19 cellular contexts compared by ENCODE assay signal in the genomic region with DNA sequence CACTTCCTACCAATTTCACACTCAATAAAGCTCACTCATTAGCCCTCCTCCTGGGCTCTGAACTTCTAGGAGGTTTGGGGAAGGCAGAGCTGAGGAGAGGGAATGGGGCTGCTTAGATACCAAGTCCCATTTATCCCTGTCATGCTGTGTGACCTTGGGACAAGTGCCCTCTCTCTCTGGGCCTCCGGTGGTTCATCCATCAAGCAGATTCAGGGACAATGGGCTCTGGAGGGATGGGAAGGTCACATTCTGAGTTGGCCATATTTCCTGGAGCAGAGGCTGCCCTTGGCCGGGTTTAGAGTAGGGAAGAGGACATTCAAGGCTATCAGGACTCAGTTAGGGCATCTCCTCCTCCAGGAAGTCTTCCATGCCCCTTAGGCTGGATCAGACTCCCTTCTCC.
"Had no signal": no experiment of that assay in that cellular context is flagged by ENCODE, and none has a peak within 500 bp of the region (broad histone marks: within the 10 kb centered on the region; RNA-seq: fewer than 3 reads in every experiment).

No MANE protein-coding gene starts in this region.

- H3K4me3 ChIP-seq: coronary artery, lung, neural progenitor cell, prostate gland, right atrium auricular region, smooth muscle cell, stomach, testis, tibial nerve, upper lobe of left lung, uterus had no signal

- H3K27ac ChIP-seq: neural progenitor cell, prostate gland, testis had no signal

- H3K36me3 ChIP-seq: neural progenitor cell, prostate gland, right atrium auricular region, stomach, tibial nerve, upper lobe of left lung, uterus had no signal

- H2AFZ ChIP-seq: neural progenitor cell had no signal

- H3K9me3 ChIP-seq: prostate gland, right atrium auricular region, stomach, testis, tibial nerve, upper lobe of left lung, uterus had no signal

- DNase-seq: dermis blood vessel endothelial cell; effector memory CD8-positive, alpha-beta T cell; kidney; naive B cell; nucleus accumbens; stimulated activated CD4-positive, alpha-beta T cell treated with anti-CD3 and anti-CD28 coated beads, Interleukin-2, amount 100 ng/mL, for 24 hours; stimulated activated CD4-positive, alpha-beta T cell treated with anti-CD3 and anti-CD28 coated beads, Interleukin-4, amount 100 ng/mL, for 24 hours; stimulated activated naive CD4-positive, alpha-beta T cell treated with Interleukin-2 at 50 U/mL for 16 hours; stomach; testis; upper lobe of left lung; uterus had no signal

- H3K4me1 ChIP-seq: neural progenitor cell, prostate gland had no signal

- H3K4me2 ChIP-seq: neural progenitor cell, smooth muscle cell had no signal

- H3K9ac ChIP-seq: neural progenitor cell had no signal

- H3K27me3 ChIP-seq: right atrium auricular region, testis, tibial nerve, upper lobe of left lung, uterus had no signal
